8 cellular contexts compared by ENCODE assay signal in genomic region chr20:5607490-5607889, GRCh38. TPM values are rescaled to one million over a fixed set of nuclear protein-coding genes. Genes with fewer than 3 reads are reported as not detected.
DNase-seq lines count a peak whose midpoint lies in the region; ATAC-seq, FAIRE-seq and TF ChIP-seq lines count a peak whose summit lies in the region.
"Not testable (repeated sequence)": the region's sequence is repeated elsewhere in the genome, so short reads cannot be mapped to it uniquely, and the experiment has no call there.

No MANE protein-coding gene starts in this region.

- not testable (repeated sequence) for FAIRE-seq in A549 (lab: Jason Lieb, UNC)

- peaks cover 71% of the 10 kb centered on the region for H4K20me1 ChIP-seq in OCI-LY3 (ENCODE audit: insufficient read depth, low read length)

- H2AFZ ChIP-seq in OCI-LY3 (ENCODE audit: low read depth, low read length), result not testable (repeated sequence)

- 94% methylated on average over 4 of the region's 4 CpGs for WGBS in A549 (ENCODE audit: missing lambda C conversion rate)

- H3K79me2 ChIP-seq in OCI-LY3 (ENCODE audit: low read length), result peaks cover 81% of the 10 kb centered on the region

- not testable (repeated sequence) for H3K9ac ChIP-seq in OCI-LY3 (ENCODE audit: low read length); skeletal muscle satellite cell (ENCODE audit: low read depth, low read length)

- not testable (repeated sequence) for TF ChIP-seq RAD21 in A549 (conservative IDR thresholded peaks at IDR 0.05 in 1 of 2, IDR thresholded peaks at IDR 0.05 in 1 of 2)

- peak overlapping the region; percentile 96 for H3K4me3 Mint-ChIP-seq in activated CD4-positive, alpha-beta T cell treated with anti-CD3 and anti-CD28 coated beads, Interleukin-2, amount 10 ng/mL, durations not matched to agents 7 days and 5 days
- H3K4me3 Mint-ChIP-seq in activated naive CD8-positive, alpha-beta T cell treated with anti-CD3 and anti-CD28 coated beads, Interleukin-2, amount 10 ng/mL, durations not matched to agents 7 days and 5 days, result peak overlapping the region; percentile 98
- peak overlapping the region; percentile 89 to 95 for H3K4me3 Mint-ChIP-seq in effector memory CD8-positive, alpha-beta T cell

- not testable (repeated sequence) for TF ChIP-seq CTCF in A549 (IDR thresholded peaks at IDR 0.05); GM06990 (IDR thresholded peaks at IDR 0.05; ENCODE audit: insufficient read depth, low read length, poor library complexity, severe bottlenecking); OCI-LY3 (IDR thresholded peaks at IDR 0.05; ENCODE audit: low read depth, low read length)

- H3K27me3 Mint-ChIP-seq in activated CD4-positive, alpha-beta T cell treated with anti-CD3 and anti-CD28 coated beads, Interleukin-2, amount 10 ng/mL, durations not matched to agents 7 days and 5 days; activated naive CD8-positive, alpha-beta T cell treated with anti-CD3 and anti-CD28 coated beads, Interleukin-2, amount 10 ng/mL, durations not matched to agents 7 days and 5 days; effector memory CD8-positive, alpha-beta T cell: not testable (repeated sequence)

- CTCF ChIA-PET in A549 (lab: Yijun Ruan, JAX), result interaction anchor here (0.6 to 2.8 kb wide), 3 partner anchors 78 to 227 kb away, joined by 4 to 11 read pairs (median 4); no protein-coding TSS in a partner anchor
- CTCF ChIA-PET in activated CD4-positive, alpha-beta T cell treated with anti-CD3 and anti-CD28 coated beads, Interleukin-2, amount 10 ng/mL, durations not matched to agents 7 days and 5 days (lab: Charles Lee), result interaction anchor here (0.6 to 1.3 kb wide), 4 partner anchors 9 to 725 kb away, joined by 3 to 4 read pairs (median 3); no protein-coding TSS in a partner anchor

- ATAC-seq in A549; activated naive CD8-positive, alpha-beta T cell treated with anti-CD3 and anti-CD28 coated beads, Interleukin-2, amount 10 ng/mL, durations not matched to agents 7 days and 5 days (ENCODE audit: low read depth); effector memory CD8-positive, alpha-beta T cell (replicated peaks): not testable (repeated sequence)

- not testable (repeated sequence) for H3K27ac ChIP-seq in A549; OCI-LY3 (ENCODE audit: low read length); muscle layer of duodenum (ENCODE audit: low read length)

- H3K4me2 ChIP-seq in A549 (peak overlapping the region; percentile 74), OCI-LY3 (ENCODE audit: low read length) (peak overlapping the region; percentile 87), skeletal muscle satellite cell (ENCODE audit: low read length) (peak overlapping the region; percentile 84)

- not testable (repeated sequence) for TF ChIP-seq POLR2A in A549 (IDR thresholded peaks at IDR 0.05; ENCODE audit: low read length)

- H3K4me1 ChIP-seq in A549, result peaks cover 50% of the 10 kb centered on the region
- H3K4me1 ChIP-seq in OCI-LY3 (ENCODE audit: low read length), result peaks cover 65% of the 10 kb centered on the region
- peaks cover 0 to 27% of the 10 kb centered on the region in 2 donors for H3K4me1 ChIP-seq in muscle layer of duodenum (ENCODE audit: control insufficient read depth in 1 of 2, insufficient read depth in 2 of 2, low read length in 2 of 2)
- peaks cover 21% of the 10 kb centered on the region for H3K4me1 ChIP-seq in skeletal muscle satellite cell (ENCODE audit: control insufficient read depth, insufficient read depth, low read length)

- peak overlapping the region; percentile 78 for H3K27ac Mint-ChIP-seq in activated CD4-positive, alpha-beta T cell treated with anti-CD3 and anti-CD28 coated beads, Interleukin-2, amount 10 ng/mL, durations not matched to agents 7 days and 5 days
- not testable (repeated sequence) for H3K27ac Mint-ChIP-seq in activated naive CD8-positive, alpha-beta T cell treated with anti-CD3 and anti-CD28 coated beads, Interleukin-2, amount 10 ng/mL, durations not matched to agents 7 days and 5 days
- peak overlapping the region in 1 of 2 donors; percentile 98 for H3K27ac Mint-ChIP-seq in effector memory CD8-positive, alpha-beta T cell

- DNase-seq in A549 (ENCODE audit: low read depth in 1 of 2, low spot score in 1 of 2); GM06990 (ENCODE audit: extremely low read depth, insufficient read length); activated CD4-positive, alpha-beta T cell treated with anti-CD3 and anti-CD28 coated beads, Interleukin-2, amount 10 ng/mL, durations not matched to agents 7 days and 5 days; activated naive CD8-positive, alpha-beta T cell treated with anti-CD3 and anti-CD28 coated beads, Interleukin-2, amount 10 ng/mL, durations not matched to agents 7 days and 5 days; effector memory CD8-positive, alpha-beta T cell: not testable (repeated sequence)

- TF ChIP-seq EP300 in A549 (IDR thresholded peaks at IDR 0.05), result not testable (repeated sequence)

- H3K36me3 Mint-ChIP-seq in activated CD4-positive, alpha-beta T cell treated with anti-CD3 and anti-CD28 coated beads, Interleukin-2, amount 10 ng/mL, durations not matched to agents 7 days and 5 days (ENCODE audit: low read depth), result peaks cover 43% of the 10 kb centered on the region
- peaks cover 17% of the 10 kb centered on the region for H3K36me3 Mint-ChIP-seq in activated naive CD8-positive, alpha-beta T cell treated with anti-CD3 and anti-CD28 coated beads, Interleukin-2, amount 10 ng/mL, durations not matched to agents 7 days and 5 days
- peaks cover 78% of the 10 kb centered on the region for H3K36me3 Mint-ChIP-seq in effector memory CD8-positive, alpha-beta T cell (ENCODE audit: insufficient read depth)

- not testable (repeated sequence) for H3K27me3 ChIP-seq in GM06990 (replicated peaks; ENCODE audit: control insufficient read depth, insufficient read depth, low read length); OCI-LY3 (ENCODE audit: low read depth, low read length); muscle layer of duodenum (ENCODE audit: low read depth, low read length); skeletal muscle satellite cell (ENCODE audit: control insufficient read depth, insufficient read depth, low read length)

- H3K9me3 ChIP-seq in A549; OCI-LY3 (ENCODE audit: insufficient read depth, low read length); muscle layer of duodenum (ENCODE audit: control insufficient read depth in 1 of 2, low read length in 2 of 2); skeletal muscle satellite cell (replicated peaks; ENCODE audit: low read length): not testable (repeated sequence)

- POLR2A ChIA-PET in A549 (lab: Yijun Ruan, JAX); activated CD4-positive, alpha-beta T cell treated with anti-CD3 and anti-CD28 coated beads, Interleukin-2, amount 10 ng/mL, durations not matched to agents 7 days and 5 days (lab: Charles Lee): not testable (repeated sequence)
- POLR2A ChIA-PET in activated naive CD8-positive, alpha-beta T cell treated with anti-CD3 and anti-CD28 coated beads, Interleukin-2, amount 10 ng/mL, durations not matched to agents 7 days and 5 days (lab: Charles Lee), result interaction anchor here (0.6 to 1.0 kb wide), 3 partner anchors 11 to 37 kb away, joined by 3 to 4 read pairs (median 4); no protein-coding TSS in a partner anchor

- H3K36me3 ChIP-seq in GM06990 (ENCODE audit: control insufficient read depth, insufficient read depth, low read length); skeletal muscle satellite cell (ENCODE audit: insufficient read depth, low read length): not testable (repeated sequence)
- H3K36me3 ChIP-seq in OCI-LY3 (replicated peaks; ENCODE audit: low read depth, low read length) (peaks cover 35% of the 10 kb centered on the region), muscle layer of duodenum (ENCODE audit: control insufficient read depth in 1 of 2, insufficient read depth in 2 of 2, low read length in 2 of 2) (peaks cover 0 to 17% of the 10 kb centered on the region in 2 donors)

- H3K4me1 Mint-ChIP-seq in activated CD4-positive, alpha-beta T cell treated with anti-CD3 and anti-CD28 coated beads, Interleukin-2, amount 10 ng/mL, durations not matched to agents 7 days and 5 days, result peaks cover 63% of the 10 kb centered on the region
- peaks cover 45% of the 10 kb centered on the region for H3K4me1 Mint-ChIP-seq in activated naive CD8-positive, alpha-beta T cell treated with anti-CD3 and anti-CD28 coated beads, Interleukin-2, amount 10 ng/mL, durations not matched to agents 7 days and 5 days
- peaks cover 40 to 51% of the 10 kb centered on the region in 2 donors for H3K4me1 Mint-ChIP-seq in effector memory CD8-positive, alpha-beta T cell (ENCODE audit: low read depth in 2 of 2)

- not testable (repeated sequence) for H3K9me3 Mint-ChIP-seq in activated CD4-positive, alpha-beta T cell treated with anti-CD3 and anti-CD28 coated beads, Interleukin-2, amount 10 ng/mL, durations not matched to agents 7 days and 5 days; activated naive CD8-positive, alpha-beta T cell treated with anti-CD3 and anti-CD28 coated beads, Interleukin-2, amount 10 ng/mL, durations not matched to agents 7 days and 5 days; effector memory CD8-positive, alpha-beta T cell

- H3K4me3 ChIP-seq in A549, result peak overlapping the region; percentile 79
- peak overlapping the region; percentile 90 for H3K4me3 ChIP-seq in GM06990 (replicated peaks; ENCODE audit: low read depth, low read length)
- H3K4me3 ChIP-seq in OCI-LY3 (ENCODE audit: low read length), result 0 out of 2 replicates have a peak overlapping the region, but pooled peaks have one; percentile 87
- H3K4me3 ChIP-seq in muscle layer of duodenum (ENCODE audit: low read depth in 1 of 2, low read length in 2 of 2), result peak overlapping the region; percentile 80 to 86
- not testable (repeated sequence) for H3K4me3 ChIP-seq in skeletal muscle satellite cell (ENCODE audit: low read length)

RNA-seq across cellular contexts. Expression of gene GPCPD1, which starts 3.3 kb away (rescaled TPM):
- polyA plus RNA-seq in A549 (2011; rRNA removed) (71.5 and 75.1 TPM in 2 replicates), A549 (2017; fragmentation: RNase III; extraction: RNeasy Plus Mini Kit Qiagen cat#74134 plus additional on column Dnase treatment) (8.1 to 8.6 TPM (median 8.5 TPM) in 3 replicates)
- polyA plus RNA-seq in A549 (2012; cell fraction: cytosol; rRNA removed), result 4.5 and 5.3 TPM in 2 replicates
- 9.5 and 21.7 TPM in 2 replicates for polyA plus RNA-seq in A549 (2012; cell fraction: nucleus; rRNA removed)
- 49.4 and 50.0 TPM in 2 replicates for polyA minus RNA-seq in A549 (2011; rRNA and poly(A)+ RNA removed)
- 10 to 100 TPM; 26.1 to 33.0 TPM for total RNA-seq in activated CD4-positive, alpha-beta T cell treated with anti-CD3 and anti-CD28 coated beads, Interleukin-2, amount 10 ng/mL, durations not matched to agents 7 days and 5 days
- 10 to 100 TPM; 47.9 to 51.7 TPM for total RNA-seq in activated naive CD8-positive, alpha-beta T cell treated with anti-CD3 and anti-CD28 coated beads, Interleukin-2, amount 10 ng/mL, durations not matched to agents 7 days and 5 days
- total RNA-seq in skeletal muscle satellite cell (2012; rRNA removed), result 12.7 and 24.3 TPM in 2 replicates
